In the genomic region with DNA sequence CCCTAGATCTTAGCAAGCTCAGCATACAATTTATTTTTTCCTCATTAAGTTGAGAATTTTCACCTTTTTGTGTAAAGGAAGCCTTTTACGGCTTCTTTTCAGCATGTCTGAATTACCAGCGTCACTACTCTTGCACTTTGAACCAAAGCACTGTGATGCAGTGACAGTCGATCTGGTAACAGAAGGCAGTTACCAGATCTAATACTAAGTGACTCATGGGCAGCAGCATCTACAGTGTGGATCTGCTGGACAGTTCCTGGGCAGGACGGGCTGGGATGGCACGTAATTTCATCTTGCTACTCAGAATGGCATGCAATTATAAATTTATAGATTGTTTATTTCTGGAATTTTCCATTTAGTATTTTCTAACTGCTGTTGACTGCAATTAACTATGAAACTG, we compare ENCODE assay signal across 18 cellular contexts. TPM values are rescaled to one million over a fixed set of nuclear protein-coding genes. Genes with fewer than 3 reads are reported as not detected.
"Had no signal": no experiment of that assay in that cellular context is flagged by ENCODE, and none has a peak within 500 bp of the region (broad histone marks: within the 10 kb centered on the region; RNA-seq: fewer than 3 reads in every experiment).

No MANE protein-coding gene starts in this region.

- H3K4me2 ChIP-seq: smooth muscle cell had no signal

- H3K27ac ChIP-seq: ascending aorta, dorsolateral prefrontal cortex, esophagus muscularis mucosa, transverse colon, VCaP had no signal

- ATAC-seq: activated CD4-positive, alpha-beta T cell treated with anti-CD3 and anti-CD28 coated beads for 36 hours; activated CD8-positive, alpha-beta T cell treated with anti-CD3 and anti-CD28 coated beads for 36 hours; left cardiac atrium; naive thymus-derived CD8-positive, alpha-beta T cell; stimulated activated naive B cell treated with anti-CD40 and anti-IgM and Interleukin-4, amounts not matched to agents 10 μg/mL and 1 μg/mL and 100 μg/mL, for 72 hours had no signal

- H3K4me3 ChIP-seq: ascending aorta, dorsolateral prefrontal cortex, esophagus muscularis mucosa, smooth muscle cell, transverse colon had no signal

- H3K4me1 ChIP-seq: ascending aorta, esophagus muscularis mucosa, transverse colon had no signal

- DNase-seq: activated CD4-positive, alpha-beta T cell treated with anti-CD3 and anti-CD28 coated beads for 36 hours; activated CD8-positive, alpha-beta memory T cell treated with anti-CD3 and anti-CD28 coated beads, Interleukin-2, amount 50 U/mL, for 4 hours; activated CD8-positive, alpha-beta T cell treated with anti-CD3 and anti-CD28 coated beads for 36 hours; activated naive CD8-positive, alpha-beta T cell treated with anti-CD3 and anti-CD28 coated beads, Interleukin-2, amount 10 ng/mL, durations not matched to agents 7 days and 5 days; dorsolateral prefrontal cortex; left cardiac atrium; mammary epithelial cell; naive thymus-derived CD8-positive, alpha-beta T cell; posterior cingulate gyrus; stimulated activated CD4-positive, alpha-beta T cell treated with anti-CD3 and anti-CD28 coated beads, Interleukin-2, amount 100 ng/mL, for 24 hours; stimulated activated naive B cell treated with anti-CD40 and anti-IgM and Interleukin-4, amounts not matched to agents 10 μg/mL and 1 μg/mL and 100 μg/mL, for 72 hours; substantia nigra; transverse colon had no signal

- H3K36me3 ChIP-seq: ascending aorta, esophagus muscularis mucosa, transverse colon had no signal

- H3K9me3 ChIP-seq: ascending aorta, esophagus muscularis mucosa, transverse colon had no signal

- H3K27me3 ChIP-seq: ascending aorta, dorsolateral prefrontal cortex had no signal

RNA-seq across cellular contexts. Expression of a gene that starts 12.0 kb away (rescaled TPM):
- total RNA-seq: activated CD8-positive, alpha-beta T cell treated with anti-CD3 and anti-CD28 coated beads for 36 hours; activated naive CD8-positive, alpha-beta T cell treated with anti-CD3 and anti-CD28 coated beads, Interleukin-2, amount 10 ng/mL, durations not matched to agents 7 days and 5 days; ascending aorta; esophagus muscularis mucosa; mononuclear cell; naive thymus-derived CD8-positive, alpha-beta T cell; smooth muscle cell had no signal
- polyA plus RNA-seq: naive thymus-derived CD8-positive, alpha-beta T cell; smooth muscle cell had no signal
